20 cellular contexts compared by ENCODE assay signal in the genomic region with DNA sequence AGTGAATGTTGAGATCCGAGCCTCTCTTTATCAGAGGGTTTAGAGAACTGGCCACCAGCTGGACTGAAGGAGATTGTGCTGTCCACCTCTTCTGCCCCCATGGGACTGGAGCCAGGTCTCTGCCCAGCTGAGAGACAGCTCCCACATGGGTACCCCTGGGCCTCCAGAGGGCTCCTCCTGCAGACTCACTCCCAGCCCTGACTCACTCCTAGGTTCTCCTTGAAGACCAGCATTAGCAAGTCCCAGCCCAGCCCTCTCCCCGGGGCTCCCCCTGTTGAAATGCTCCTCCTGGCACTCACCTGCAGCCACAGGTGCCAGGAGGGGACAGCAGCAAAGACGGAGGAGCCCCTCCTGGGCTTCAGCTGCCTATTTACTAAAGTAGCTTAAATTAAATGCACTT.
"Had no signal": no experiment of that assay in that cellular context is flagged by ENCODE, and none has a peak within 500 bp of the region (broad histone marks: within the 10 kb centered on the region; RNA-seq: fewer than 3 reads in every experiment).

No MANE protein-coding gene starts in this region.

- DNase-seq: activated CD4-positive, alpha-beta T cell treated with anti-CD3 and anti-CD28 coated beads, Interleukin-2, amount 10 ng/mL, durations not matched to agents 24 days and 14 days; activated CD8-positive, alpha-beta memory T cell treated with anti-CD3 and anti-CD28 coated beads, Interleukin-2, amount 10 ng/mL, durations not matched to agents 7 days and 5 days; activated CD8-positive, alpha-beta T cell treated with anti-CD3 and anti-CD28 coated beads for 36 hours; activated effector memory CD4-positive, alpha-beta T cell treated with anti-CD3 and anti-CD28 coated beads, Interleukin-2, amount 50 U/mL, for 16 hours; activated naive CD4-positive, alpha-beta T cell treated with anti-CD3 and anti-CD28 coated beads, Interleukin-2, amount 50 U/mL, for 16 hours; activated naive CD8-positive, alpha-beta T cell treated with anti-CD3 and anti-CD28 coated beads, Interleukin-2, amount 50 U/mL, for 24 hours; activated T-cell treated with anti-CD3 and anti-CD28 coated beads for 4 hours; effector CD4-positive, alpha-beta T cell; erythroblast; foreskin keratinocyte; left ventricle myocardium superior; mammary epithelial cell; pancreas; right cardiac atrium; stimulated activated CD4-positive, alpha-beta T cell treated with anti-CD3 and anti-CD28 coated beads, Interleukin-1b, Interleukin-23, amount 100 ng/mL, for 48 hours; T-helper 17 cell; transverse colon; uterus had no signal

- H3K27ac ChIP-seq: foreskin keratinocyte, neutrophil, pancreas, transverse colon, uterus had no signal

- ATAC-seq: activated CD8-positive, alpha-beta memory T cell treated with anti-CD3 and anti-CD28 coated beads, Interleukin-2, amount 10 ng/mL, durations not matched to agents 7 days and 5 days; activated CD8-positive, alpha-beta T cell treated with anti-CD3 and anti-CD28 coated beads for 36 hours; activated naive CD8-positive, alpha-beta T cell treated with anti-CD3 and anti-CD28 coated beads, Interleukin-2, amount 50 U/mL, for 24 hours; foreskin keratinocyte; left ventricle myocardium superior; pancreas; right cardiac atrium; T-helper 17 cell had no signal

- H3K4me1 ChIP-seq: foreskin keratinocyte had no signal

- FAIRE-seq: islet of Langerhans, pancreas had no signal

- H3K36me3 ChIP-seq: neutrophil, pancreas, transverse colon, uterus had no signal

- H3K9me3 ChIP-seq: neutrophil, pancreas, transverse colon, uterus had no signal

- H3K27me3 ChIP-seq: foreskin keratinocyte, neutrophil, pancreas, transverse colon, uterus had no signal

- H3K4me3 ChIP-seq: pancreas, transverse colon, uterus had no signal
